In the genomic region with DNA sequence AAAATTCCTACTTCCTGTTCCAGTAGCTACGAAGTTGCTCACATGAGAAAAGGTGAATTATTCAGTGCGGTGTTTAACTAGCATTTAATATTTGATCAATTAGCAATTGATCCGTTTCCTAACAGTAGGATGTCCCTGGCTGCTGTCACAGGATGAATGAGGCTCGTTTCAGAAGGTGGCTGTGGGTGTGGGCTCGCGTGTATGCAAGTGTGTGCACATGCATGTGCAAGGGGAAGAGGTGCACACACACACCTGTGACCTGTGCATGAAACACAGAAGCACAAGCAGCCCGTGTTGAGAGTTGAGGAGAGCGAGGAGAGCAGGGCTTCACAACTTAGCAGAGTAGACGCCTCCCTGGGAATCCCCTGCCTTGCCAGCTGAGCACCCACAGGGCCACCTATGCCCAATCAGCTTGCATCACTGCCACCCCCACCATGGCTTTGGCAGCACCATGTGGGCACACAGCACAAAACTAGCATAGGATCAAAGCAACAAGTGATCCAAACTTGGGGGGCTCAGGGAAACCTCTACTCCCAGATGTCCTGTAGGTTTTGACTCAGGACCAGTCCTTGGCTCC, we compare ENCODE assay signal across 17 cellular contexts.
DNase-seq lines count a peak whose midpoint lies in the region; ATAC-seq, FAIRE-seq and TF ChIP-seq lines count a peak whose summit lies in the region.
"Had no signal": no experiment of that assay in that cellular context is flagged by ENCODE, and none has a peak within 500 bp of the region (broad histone marks: within the 10 kb centered on the region; RNA-seq: fewer than 3 reads in every experiment).

No MANE protein-coding gene starts in this region.

- DNase-seq in activated T-cell treated with anti-CD3 and anti-CD28 coated beads for 24 hours (ENCODE audit: low read depth) (peak; percentile 15), upper lobe of right lung (peak; percentile 19), GM23338 (ENCODE audit: low spot score) (no peak), cardiac septum (ENCODE audit: low spot score) (no peak), H54 (ENCODE audit: insufficient read length, low spot score) (no peak)
- DNase-seq in activated T-cell treated with anti-CD3 and anti-CD28 coated beads, Interleukin-2, amount 50 U/mL, for 1 hour: no peak
- DNase-seq in activated CD4-positive, CD25-positive, alpha-beta regulatory T cell treated with anti-CD3 and anti-CD28 coated beads, Interleukin-2, amount 50 U/mL, for 72 hours: peak; percentile 20
- DNase-seq in naive thymus-derived CD4-positive, alpha-beta T cell: no peak
- DNase-seq: activated CD4-positive, alpha-beta T cell treated with anti-CD3 and anti-CD28 coated beads for 1 hour; DMS153; erythroblast; NCI-H1436; NCI-H2171 treated with DMSO at 0.1 percent for 48 hours; NCI-H748 treated with DMSO at 0.1 percent for 48 hours; ovary had no signal

- H3K27me3 Mint-ChIP-seq in naive thymus-derived CD4-positive, alpha-beta T cell: peaks cover 0 to 4% (median 2%) of the 10 kb centered on the region in 5 donors
- H3K27me3 Mint-ChIP-seq in GM23338 (ENCODE audit: insufficient read depth, low read depth, poor library complexity): peaks cover 5% of the 10 kb centered on the region

- H3K9me3 Mint-ChIP-seq in naive thymus-derived CD4-positive, alpha-beta T cell: peaks cover 0 to 12% (median 6%) of the 10 kb centered on the region in 11 donors
- peaks cover 46% of the 10 kb centered on the region for H3K9me3 Mint-ChIP-seq in GM23338

- intact Hi-C loops in naive thymus-derived CD4-positive, alpha-beta T cell (cut with micrococcal nuclease): no loop called here
- intact Hi-C loops in upper lobe of right lung (cut with DNase I) (no loop called here), cardiac septum (cut with DNase I) (loop anchor here (10.0 kb wide), 1 partner anchor 746 kb away; no protein-coding TSS in a partner anchor)

- H4K20me1 ChIP-seq in GM23338 (replicated peaks; ENCODE audit: insufficient read depth): no peaks in the 10 kb centered on the region

- CTCF ChIA-PET in naive thymus-derived CD4-positive, alpha-beta T cell (lab: Charles Lee): no interaction called here

- FAIRE-seq in H54 (lab: Jason Lieb, UNC): no peak

- no peaks in the 10 kb centered on the region for H3K36me3 ChIP-seq in naive thymus-derived CD4-positive, alpha-beta T cell (ENCODE audit: control insufficient read depth in 2 of 3, insufficient read depth in 3 of 3, low read length in 3 of 3)
- H3K36me3 ChIP-seq in upper lobe of right lung (no peaks in the 10 kb centered on the region), GM23338 (ENCODE audit: insufficient read depth) (no peaks in the 10 kb centered on the region)
- H3K36me3 ChIP-seq: ovary, thoracic aorta had no signal

- H3K9me3 ChIP-seq in naive thymus-derived CD4-positive, alpha-beta T cell (ENCODE audit: control insufficient read depth in 2 of 3, low read length in 3 of 3): no peaks in the 10 kb centered on the region
- H3K9me3 ChIP-seq in upper lobe of right lung: no peaks in the 10 kb centered on the region
- H3K9me3 ChIP-seq: ovary, thoracic aorta had no signal

- H3K79me2 ChIP-seq in GM23338 (replicated peaks; ENCODE audit: insufficient read depth): no peaks in the 10 kb centered on the region

- no peak overlapping the region for H3K4me3 ChIP-seq in naive thymus-derived CD4-positive, alpha-beta T cell (ENCODE audit: low read length)
- H3K4me3 ChIP-seq in upper lobe of right lung: no peak overlapping the region
- no peak overlapping the region for H3K4me3 ChIP-seq in GM23338
- H3K4me3 ChIP-seq: ovary, thoracic aorta had no signal

- TF ChIP-seq CTCF in upper lobe of right lung (IDR thresholded peaks at IDR 0.05): no peak
- no peak for TF ChIP-seq CTCF in GM23338 (conservative IDR thresholded peaks at IDR 0.05; ENCODE audit: low read depth in 2 of 2)

- no peak overlapping the region for H3K4me3 Mint-ChIP-seq in naive thymus-derived CD4-positive, alpha-beta T cell
- no peak overlapping the region for H3K4me3 Mint-ChIP-seq in GM23338

- H2AFZ ChIP-seq in GM23338: no peak overlapping the region

- H3K27me3 ChIP-seq in naive thymus-derived CD4-positive, alpha-beta T cell (ENCODE audit: control insufficient read depth in 2 of 2, insufficient read depth in 2 of 2, low read length in 2 of 2): no peaks in the 10 kb centered on the region
- H3K27me3 ChIP-seq in upper lobe of right lung (no peaks in the 10 kb centered on the region), GM23338 (ENCODE audit: insufficient read depth) (no peaks in the 10 kb centered on the region)
- H3K27me3 ChIP-seq: ovary had no signal

- peaks cover 0 to 11% (median 0%) of the 10 kb centered on the region in 7 donors for H3K4me1 Mint-ChIP-seq in naive thymus-derived CD4-positive, alpha-beta T cell
- no peaks in the 10 kb centered on the region for H3K4me1 Mint-ChIP-seq in GM23338

- no peak overlapping the region for H3K4me2 ChIP-seq in GM23338

- no peaks in the 10 kb centered on the region for H3K4me1 ChIP-seq in naive thymus-derived CD4-positive, alpha-beta T cell (ENCODE audit: control insufficient read depth in 2 of 2, insufficient read depth in 2 of 2, low read length in 2 of 2)
- H3K4me1 ChIP-seq in upper lobe of right lung (no peaks in the 10 kb centered on the region), GM23338 (ENCODE audit: insufficient read depth) (no peaks in the 10 kb centered on the region)

- peak; percentile 29 for ATAC-seq in naive thymus-derived CD4-positive, alpha-beta T cell
- ATAC-seq in upper lobe of right lung (peak; percentile 30), GM23338 (no peak)
- ATAC-seq: sciatic nerve had no signal

- POLR2A ChIA-PET in naive thymus-derived CD4-positive, alpha-beta T cell (lab: Charles Lee): no interaction called here

- no peaks in the 10 kb centered on the region for H3K36me3 Mint-ChIP-seq in naive thymus-derived CD4-positive, alpha-beta T cell
- peaks cover 22% of the 10 kb centered on the region for H3K36me3 Mint-ChIP-seq in GM23338 (ENCODE audit: low read depth)

- TF ChIP-seq POLR2A in H54 (IDR thresholded peaks at IDR 0.05; ENCODE audit: low read depth, low read length): no peak

- H3K27ac ChIP-seq in naive thymus-derived CD4-positive, alpha-beta T cell (ENCODE audit: low read depth, low read length): no peak overlapping the region
- H3K27ac ChIP-seq in upper lobe of right lung (no peak overlapping the region), GM23338 (ENCODE audit: low read depth) (no peak overlapping the region)
- H3K27ac ChIP-seq: ovary, thoracic aorta had no signal

- no peaks in the 10 kb centered on the region for H3K9me2 ChIP-seq in GM23338 (ENCODE audit: insufficient read depth)

- H3F3A ChIP-seq in GM23338 (replicated peaks; ENCODE audit: low read depth): no peaks in the 10 kb centered on the region

- H3K27ac Mint-ChIP-seq in naive thymus-derived CD4-positive, alpha-beta T cell: no peak overlapping the region
- H3K27ac Mint-ChIP-seq in GM23338: no peak overlapping the region

TF ChIP-seq in GM23338, 12 proteins besides CTCF, POLR2A, EP300 and RAD21 (continues in another document):
- TF ChIP-seq EZH2phosphoT487 (IDR thresholded peaks at IDR 0.05; ENCODE audit: unreplicated experiment): no peak

Comparison
In these comparisons a context has a peak if more than half of its experiments do, and no peak if none do; other contexts are left out.
1. DNase-seq: peak in activated T-cell treated with anti-CD3 and anti-CD28 coated beads for 24 hours (single experiment), activated CD4-positive, CD25-positive, alpha-beta regulatory T cell treated with anti-CD3 and anti-CD28 coated beads, Interleukin-2, amount 50 U/mL, for 72 hours (single experiment) and upper lobe of right lung (single experiment); none in activated T-cell treated with anti-CD3 and anti-CD28 coated beads, Interleukin-2, amount 50 U/mL, for 1 hour (single experiment), naive thymus-derived CD4-positive, alpha-beta T cell (0 of 9), GM23338 (single experiment), cardiac septum (single experiment) and H54 (single experiment).